Comparison of ENCODE assay signal across 8 cellular contexts in the genomic region with DNA sequence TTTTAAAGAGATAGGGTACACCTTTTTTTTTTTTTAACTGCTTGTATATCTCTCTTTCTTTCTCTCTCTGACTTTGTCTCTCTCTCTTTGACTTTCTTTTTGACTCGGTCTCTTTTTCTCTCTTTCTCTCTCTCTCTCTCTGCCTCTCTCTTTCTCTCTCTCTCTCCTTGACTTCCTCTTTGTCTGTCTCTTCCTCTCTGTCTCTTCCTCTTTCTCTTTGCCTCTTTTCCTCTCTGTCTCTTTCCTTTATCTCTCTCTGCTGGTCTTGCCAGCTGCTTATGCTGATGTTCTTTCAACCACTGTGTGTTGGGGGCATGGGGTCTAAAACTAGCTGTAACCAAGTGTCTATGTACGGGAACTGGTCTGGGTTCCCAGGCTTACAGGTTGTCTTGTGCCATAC.
DNase-seq lines count a peak whose midpoint lies in the region; ATAC-seq, FAIRE-seq and TF ChIP-seq lines count a peak whose summit lies in the region.
"Not testable (repeated sequence)": the region's sequence is repeated elsewhere in the genome, so short reads cannot be mapped to it uniquely, and the experiment has no call there.

No MANE protein-coding gene starts in this region.

- not testable (repeated sequence) for H3K79me2 ChIP-seq in GM23338 (replicated peaks; ENCODE audit: insufficient read depth); HepG2 (ENCODE audit: insufficient read depth, low read length)

- not testable (repeated sequence) for H3K9me2 ChIP-seq in GM23338 (ENCODE audit: insufficient read depth)

- not testable (repeated sequence) for H3K4me2 ChIP-seq in GM23338; HepG2 (ENCODE audit: low read depth, low read length)

- in situ Hi-C loops in KBM-7 (cut with MboI; ENCODE audit: low pct_unique_long_range_greater_than_20kb, low sequenced_read_pairs); HepG2 (cut with HindIII; ENCODE audit: extremely low pct_ligation_motif_present, low pct_unique_long_range_greater_than_20kb): not testable (repeated sequence)

- not testable (repeated sequence) for DNase-seq in GM23338 (ENCODE audit: low spot score); activated CD8-positive, alpha-beta memory T cell treated with anti-CD3 and anti-CD28 coated beads, Interleukin-2, amount 10 ng/mL, durations not matched to agents 7 days and 5 days; central memory CD8-positive, alpha-beta T cell (ENCODE audit: low spot score in 2 of 2); HepG2 (ENCODE audit: low spot score)
- DNase-seq in KBM-7 (peak; percentile 11), NB4 (ENCODE audit: low read depth) (peak; percentile 12)

- H3K27ac ChIP-seq in GM23338 (ENCODE audit: low read depth); HepG2 (ENCODE audit: extremely low read length, insufficient read depth, low read length): not testable (repeated sequence)
- peak overlapping the region; percentile 72 for H3K27ac ChIP-seq in neutrophil

- not testable (repeated sequence) for H3K9me3 ChIP-seq in HepG2 (ENCODE audit: low read length); neutrophil

- peak overlapping the region; percentile 81 for H2AFZ ChIP-seq in GM23338
- H2AFZ ChIP-seq in HepG2 (ENCODE audit: low read length) = not testable (repeated sequence)

- TF ChIP-seq CTCF in GM23338 (conservative IDR thresholded peaks at IDR 0.05; ENCODE audit: low read depth in 2 of 2); NB4 (IDR thresholded peaks at IDR 0.05; ENCODE audit: low read depth, low read length); HepG2 (CRISPR knock-in tag; IDR thresholded peaks at IDR 0.05); neutrophil (IDR thresholded peaks at IDR 0.05): not testable (repeated sequence)

- not testable (repeated sequence) for H3K4me3 Mint-ChIP-seq in GM23338; central memory CD8-positive, alpha-beta T cell; stimulated activated naive CD8-positive, alpha-beta T cell treated with anti-CD3 and anti-CD28 coated beads, Interleukin-15, Interleukin-2, amounts not matched to agents 100 ng/mL and 50 ng/mL, for 24 hours
- peak overlapping the region; percentile 1 for H3K4me3 Mint-ChIP-seq in activated CD8-positive, alpha-beta memory T cell treated with anti-CD3 and anti-CD28 coated beads, Interleukin-2, amount 10 ng/mL, durations not matched to agents 7 days and 5 days

- CTCF ChIA-PET in activated CD8-positive, alpha-beta memory T cell treated with anti-CD3 and anti-CD28 coated beads, Interleukin-2, amount 10 ng/mL, durations not matched to agents 7 days and 5 days (lab: Charles Lee); HepG2 (lab: Yijun Ruan, JAX; ENCODE audit: low intra/inter-chr PET ratio, low total read pairs): not testable (repeated sequence)

- H3K4me1 ChIP-seq in GM23338 (ENCODE audit: insufficient read depth); HepG2 (ENCODE audit: insufficient read depth, low read length); neutrophil (ENCODE audit: control insufficient read depth in 1 of 2, insufficient read depth in 1 of 2, low read depth in 1 of 2, low read length in 1 of 2): not testable (repeated sequence)

- not testable (repeated sequence) for H3K9me3 Mint-ChIP-seq in GM23338; activated CD8-positive, alpha-beta memory T cell treated with anti-CD3 and anti-CD28 coated beads, Interleukin-2, amount 10 ng/mL, durations not matched to agents 7 days and 5 days (ENCODE audit: low read depth); central memory CD8-positive, alpha-beta T cell; stimulated activated naive CD8-positive, alpha-beta T cell treated with anti-CD3 and anti-CD28 coated beads, Interleukin-15, Interleukin-2, amounts not matched to agents 100 ng/mL and 50 ng/mL, for 24 hours

- ATAC-seq in GM23338; activated CD8-positive, alpha-beta memory T cell treated with anti-CD3 and anti-CD28 coated beads, Interleukin-2, amount 10 ng/mL, durations not matched to agents 7 days and 5 days; central memory CD8-positive, alpha-beta T cell (replicated peaks; ENCODE audit: extremely low read depth, poor library complexity, severe bottlenecking); HepG2: not testable (repeated sequence)

- not testable (repeated sequence) for H3K27me3 ChIP-seq in GM23338 (ENCODE audit: insufficient read depth); HepG2 (ENCODE audit: control insufficient read depth in 1 of 2, insufficient read depth in 2 of 2, low read length in 2 of 2); neutrophil

- not testable (repeated sequence) for BruUV-seq in HepG2 (replicated peaks; lab: Mats Ljungman, UMichigan)

- intact Hi-C loops in HepG2 (cut with micrococcal nuclease; ENCODE audit: unreplicated experiment) = not testable (repeated sequence)

- H3K36me3 ChIP-seq in GM23338 (ENCODE audit: insufficient read depth); HepG2 (replicated peaks in 1 of 2; ENCODE audit: control insufficient read depth in 1 of 2, insufficient read depth in 2 of 2, low read length in 2 of 2); neutrophil: not testable (repeated sequence)

- not testable (repeated sequence) for TF ChIP-seq EP300 in HepG2 (IDR thresholded peaks at IDR 0.05; ENCODE audit: low read depth in 2 of 2, low read length in 2 of 2); HepG2 (CRISPR knock-in tag; IDR thresholded peaks at IDR 0.05; ENCODE audit: borderline replicate concordance)

- WGBS in HepG2 (ENCODE audit: low lambda C conversion rate) = 36% methylated on average over 2 of the region's 2 CpGs

- not testable (repeated sequence) for H3K9ac ChIP-seq in HepG2 (ENCODE audit: insufficient read depth, low read depth, low read length)

- H3K4me3 ChIP-seq in GM23338; NB4 (ENCODE audit: low read depth, low read length); HepG2 (replicated peaks in 1 of 3; ENCODE audit: insufficient read depth in 1 of 3, low read depth in 2 of 3, low read length in 3 of 3): not testable (repeated sequence)
- peak overlapping the region in 1 of 2 experiments; percentile 21 for H3K4me3 ChIP-seq in neutrophil (ENCODE audit: low read depth in 1 of 2, low read length in 1 of 2)

- not testable (repeated sequence) for FAIRE-seq in HepG2 (lab: Jason Lieb, UNC)

- POLR2A ChIA-PET in HepG2 (lab: Yijun Ruan, JAX) = not testable (repeated sequence)

- not testable (repeated sequence) for TF ChIP-seq RAD21 in HepG2 (CRISPR knock-in tag; IDR thresholded peaks at IDR 0.05)

- H3K4me1 Mint-ChIP-seq in GM23338; activated CD8-positive, alpha-beta memory T cell treated with anti-CD3 and anti-CD28 coated beads, Interleukin-2, amount 10 ng/mL, durations not matched to agents 7 days and 5 days; central memory CD8-positive, alpha-beta T cell; stimulated activated naive CD8-positive, alpha-beta T cell treated with anti-CD3 and anti-CD28 coated beads, Interleukin-15, Interleukin-2, amounts not matched to agents 100 ng/mL and 50 ng/mL, for 24 hours (ENCODE audit: low read depth): not testable (repeated sequence)

- H4K20me1 ChIP-seq in GM23338 (replicated peaks; ENCODE audit: insufficient read depth); HepG2 (ENCODE audit: insufficient read depth, low read length): not testable (repeated sequence)

- not testable (repeated sequence) for H3F3A ChIP-seq in GM23338 (replicated peaks; ENCODE audit: low read depth)

- H3K27ac Mint-ChIP-seq in GM23338 = not testable (repeated sequence)
- H3K27ac Mint-ChIP-seq in activated CD8-positive, alpha-beta memory T cell treated with anti-CD3 and anti-CD28 coated beads, Interleukin-2, amount 10 ng/mL, durations not matched to agents 7 days and 5 days = peak overlapping the region; percentile 64
- peak overlapping the region; percentile 6 for H3K27ac Mint-ChIP-seq in central memory CD8-positive, alpha-beta T cell (ENCODE audit: low read depth)
- H3K27ac Mint-ChIP-seq in stimulated activated naive CD8-positive, alpha-beta T cell treated with anti-CD3 and anti-CD28 coated beads, Interleukin-15, Interleukin-2, amounts not matched to agents 100 ng/mL and 50 ng/mL, for 24 hours = peak overlapping the region; percentile 21

- H3K36me3 Mint-ChIP-seq in GM23338 (ENCODE audit: low read depth); activated CD8-positive, alpha-beta memory T cell treated with anti-CD3 and anti-CD28 coated beads, Interleukin-2, amount 10 ng/mL, durations not matched to agents 7 days and 5 days; central memory CD8-positive, alpha-beta T cell (ENCODE audit: insufficient read depth); stimulated activated naive CD8-positive, alpha-beta T cell treated with anti-CD3 and anti-CD28 coated beads, Interleukin-15, Interleukin-2, amounts not matched to agents 100 ng/mL and 50 ng/mL, for 24 hours (ENCODE audit: low read depth): not testable (repeated sequence)

- not testable (repeated sequence) for H3K27me3 Mint-ChIP-seq in GM23338 (ENCODE audit: insufficient read depth, low read depth, poor library complexity); activated CD8-positive, alpha-beta memory T cell treated with anti-CD3 and anti-CD28 coated beads, Interleukin-2, amount 10 ng/mL, durations not matched to agents 7 days and 5 days; central memory CD8-positive, alpha-beta T cell; stimulated activated naive CD8-positive, alpha-beta T cell treated with anti-CD3 and anti-CD28 coated beads, Interleukin-15, Interleukin-2, amounts not matched to agents 100 ng/mL and 50 ng/mL, for 24 hours

- TF ChIP-seq POLR2A in NB4 (IDR thresholded peaks at IDR 0.05; ENCODE audit: extremely low read depth, insufficient read length); HepG2 (IDR thresholded peaks at IDR 0.05; ENCODE audit: insufficient read depth in 1 of 2, low read depth in 2 of 2, low read length in 2 of 2): not testable (repeated sequence)

TF ChIP-seq in HepG2, 621 proteins besides CTCF, POLR2A, EP300 and RAD21:
- peak; percentile 68; the same call in 1 of the 2 replicates for TF ChIP-seq NONO (IDR thresholded peaks at IDR 0.05)
- not testable (repeated sequence) for TF ChIP-seq NONO (CRISPR knock-in tag; conservative IDR thresholded peaks at IDR 0.05)
